In the genomic region with DNA sequence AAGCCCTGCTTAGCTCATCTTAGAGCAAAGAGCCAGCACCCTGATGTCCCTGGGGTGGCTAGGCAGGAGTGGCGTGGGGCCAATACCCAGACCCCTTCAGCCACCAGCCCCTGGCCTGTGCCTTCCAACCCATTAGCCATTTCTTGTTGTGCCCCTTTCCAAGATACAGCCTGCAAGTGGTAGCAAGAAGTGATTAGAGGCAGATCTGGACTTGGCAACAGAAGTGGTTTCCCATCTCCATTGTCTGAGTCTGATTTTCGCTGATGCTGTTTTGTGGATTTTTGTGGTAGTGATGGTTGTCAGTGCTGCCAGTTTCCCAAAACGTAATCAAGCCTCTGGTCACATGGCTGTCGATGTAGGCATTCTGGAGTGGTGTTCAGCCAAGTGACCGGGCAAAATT, we compare ENCODE assay signal across 23 cellular contexts. TPM values are rescaled to one million over a fixed set of nuclear protein-coding genes. Genes with fewer than 3 reads are reported as not detected.
DNase-seq lines count a peak whose midpoint lies in the region; ATAC-seq and TF ChIP-seq lines count a peak whose summit lies in the region.
"Had no signal": no experiment of that assay in that cellular context is flagged by ENCODE, and none has a peak within 500 bp of the region (broad histone marks: within the 10 kb centered on the region; RNA-seq: fewer than 3 reads in every experiment).

No MANE protein-coding gene starts in this region.

- H3K36me3 ChIP-seq in breast epithelium, result peaks cover 16% of the 10 kb centered on the region
- peaks cover 61% of the 10 kb centered on the region for H3K36me3 ChIP-seq in endodermal cell (ENCODE audit: control insufficient read depth, insufficient read depth, low read length)
- H3K36me3 ChIP-seq in tibial artery, result peaks cover 68 to 76% (median 76%) of the 10 kb centered on the region in 3 donors

- peak overlapping the region; percentile 33 to 68 for H3K27ac ChIP-seq in breast epithelium
- H3K27ac ChIP-seq in endodermal cell (ENCODE audit: low read depth, low read length), result no peak overlapping the region
- peak overlapping the region; percentile 23 to 91 for H3K27ac ChIP-seq in tibial artery
- H3K27ac ChIP-seq: epithelial cell of prostate, foreskin keratinocyte had no signal

- TF ChIP-seq CTCF in breast epithelium (IDR thresholded peaks at IDR 0.05) (no peak), MCF 10A (IDR thresholded peaks at IDR 0.05; ENCODE audit: unreplicated experiment) (no peak), endodermal cell (conservative IDR thresholded peaks at IDR 0.05) (no peak), nephron progenitor cell (IDR thresholded peaks at IDR 0.05) (no peak), tibial artery (IDR thresholded peaks at IDR 0.05) (no peak)

- H3K27me3 ChIP-seq in breast epithelium (no peaks in the 10 kb centered on the region), endodermal cell (ENCODE audit: control insufficient read depth, insufficient read depth, low read length, poor library complexity, severe bottlenecking) (no peaks in the 10 kb centered on the region), tibial artery (no peaks in the 10 kb centered on the region)
- H3K27me3 ChIP-seq: foreskin keratinocyte had no signal

- no peak for ATAC-seq in HG03108 (IDR thresholded peaks at IDR 0.05; ENCODE audit: unreplicated experiment)
- ATAC-seq: activated CD4-positive, alpha-beta T cell treated with anti-CD3 and anti-CD28 coated beads for 36 hours; foreskin keratinocyte; SK-N-SH treated with all-trans-retinoic acid at 6 μM for 48 hours had no signal

- H3K36me3 Mint-ChIP-seq in MCF 10A (ENCODE audit: insufficient read depth, unreplicated experiment), result peaks cover 84% of the 10 kb centered on the region
- peaks cover 51% of the 10 kb centered on the region for H3K36me3 Mint-ChIP-seq in endodermal cell (ENCODE audit: low read depth)
- peaks cover 29% of the 10 kb centered on the region for H3K36me3 Mint-ChIP-seq in nephron progenitor cell (ENCODE audit: low read depth)

- H3K9me3 ChIP-seq in breast epithelium, result no peaks in the 10 kb centered on the region
- no peaks in the 10 kb centered on the region for H3K9me3 ChIP-seq in endodermal cell (ENCODE audit: control insufficient read depth, low read length)
- no peaks in the 10 kb centered on the region for H3K9me3 ChIP-seq in tibial artery
- H3K9me3 ChIP-seq: HAP-1 had no signal

- POLR2A ChIA-PET in MCF 10A (lab: Yijun Ruan, JAX), result interaction anchor here (0.9 to 1.6 kb wide), 6 partner anchors 11 to 125 kb away, joined by 3 to 5 read pairs (median 4); no protein-coding TSS in a partner anchor

- H3K4me3 ChIP-seq in breast epithelium, result no peak overlapping the region
- no peak overlapping the region for H3K4me3 ChIP-seq in endodermal cell (ENCODE audit: low read length)
- H3K4me3 ChIP-seq in tibial artery, result no peak overlapping the region
- H3K4me3 ChIP-seq: HAP-1 had no signal

- H3K4me1 Mint-ChIP-seq in MCF 10A (ENCODE audit: insufficient read depth, unreplicated experiment), result peaks cover 18% of the 10 kb centered on the region
- H3K4me1 Mint-ChIP-seq in endodermal cell, result no peaks in the 10 kb centered on the region
- peaks cover 24% of the 10 kb centered on the region for H3K4me1 Mint-ChIP-seq in nephron progenitor cell
- H3K4me1 Mint-ChIP-seq: activated CD4-positive, alpha-beta T cell treated with anti-CD3 and anti-CD28 coated beads for 36 hours; activated naive CD8-positive, alpha-beta T cell treated with anti-CD3 and anti-CD28 coated beads, Interleukin-2, amount 10 ng/mL, durations not matched to agents 7 days and 5 days; CD4-positive, CD25-positive, alpha-beta regulatory T cell had no signal

- H3K27me3 Mint-ChIP-seq in MCF 10A (ENCODE audit: insufficient read depth, unreplicated experiment) (no peaks in the 10 kb centered on the region), endodermal cell (ENCODE audit: insufficient read depth) (no peaks in the 10 kb centered on the region), nephron progenitor cell (ENCODE audit: low read depth, poor library complexity) (no peaks in the 10 kb centered on the region)
- H3K27me3 Mint-ChIP-seq: activated CD4-positive, alpha-beta T cell treated with anti-CD3 and anti-CD28 coated beads for 36 hours; activated naive CD8-positive, alpha-beta T cell treated with anti-CD3 and anti-CD28 coated beads, Interleukin-2, amount 10 ng/mL, durations not matched to agents 7 days and 5 days; CD4-positive, CD25-positive, alpha-beta regulatory T cell had no signal

- H3K4me3 Mint-ChIP-seq in MCF 10A (ENCODE audit: unreplicated experiment) (no peak overlapping the region), endodermal cell (no peak overlapping the region), nephron progenitor cell (no peak overlapping the region)
- H3K4me3 Mint-ChIP-seq: activated CD4-positive, alpha-beta T cell treated with anti-CD3 and anti-CD28 coated beads for 36 hours; activated naive CD8-positive, alpha-beta T cell treated with anti-CD3 and anti-CD28 coated beads, Interleukin-2, amount 10 ng/mL, durations not matched to agents 7 days and 5 days; CD4-positive, CD25-positive, alpha-beta regulatory T cell had no signal

- 89 to 100% methylated on average over 3 to 5 of the region's 5 CpGs for WGBS in endodermal cell (ENCODE audit: insufficient coverage in 1 of 2, insufficient read length in 1 of 2), 2 experiments

- CTCF ChIA-PET in MCF 10A (lab: Yijun Ruan, JAX), result interaction anchor here (0.6 kb wide), 1 partner anchor 187 kb away, joined by 5 read pairs; no protein-coding TSS in a partner anchor

- no peak for TF ChIP-seq POLR2A in breast epithelium (IDR thresholded peaks at IDR 0.05)

- BruUV-seq in MCF 10A (replicated peaks; lab: Mats Ljungman, UMichigan), result no TSS peak

- H3K9me3 Mint-ChIP-seq in MCF 10A (ENCODE audit: unreplicated experiment) (no peaks in the 10 kb centered on the region), endodermal cell (no peaks in the 10 kb centered on the region), nephron progenitor cell (no peaks in the 10 kb centered on the region)
- H3K9me3 Mint-ChIP-seq: activated naive CD8-positive, alpha-beta T cell treated with anti-CD3 and anti-CD28 coated beads, Interleukin-2, amount 10 ng/mL, durations not matched to agents 7 days and 5 days; CD4-positive, CD25-positive, alpha-beta regulatory T cell had no signal

- H3K9ac ChIP-seq in endodermal cell (ENCODE audit: extremely low read depth, low read length, poor library complexity, severe bottlenecking), result no peak overlapping the region

- intact Hi-C loops in breast epithelium (cut with DNase I; ENCODE audit: low total_unique reads), result loop anchor here (10.0 kb wide), 2 partner anchors 82 to 192 kb away; partner anchors contain the start of gene GFAP
- intact Hi-C loops in MCF 10A (cut with micrococcal nuclease), result no loop called here
- intact Hi-C loops in tibial artery (cut with DNase I; ENCODE audit: low total_unique reads), result loop anchor here (5.0 kb wide), 1 partner anchor 194 kb away; no protein-coding TSS in a partner anchor

- no peak for DNase-seq in breast epithelium (ENCODE audit: low spot score in 2 of 2)
- DNase-seq in MCF 10A (ENCODE audit: unreplicated experiment), result no peak
- no peak for DNase-seq in endodermal cell
- DNase-seq in nephron progenitor cell, result no peak
- no peak for DNase-seq in tibial artery
- no peak for DNase-seq in NCI-H1694 treated with DMSO at 0.1 percent for 48 hours (lab: John Stamatoyannopoulos, UW)
- no peak for DNase-seq in NOMO-1 treated with dmso at 0.1 percent for 144 hours (lab: John Stamatoyannopoulos, UW; ENCODE audit: unreplicated experiment)
- DNase-seq: activated CD4-positive, alpha-beta T cell treated with anti-CD3 and anti-CD28 coated beads for 36 hours; activated effector memory CD4-positive, alpha-beta T cell treated with anti-CD3 and anti-CD28 coated beads, Interleukin-2, amount 50 U/mL, for 16 hours; activated naive CD8-positive, alpha-beta T cell treated with anti-CD3 and anti-CD28 coated beads, Interleukin-2, amount 10 ng/mL, durations not matched to agents 7 days and 5 days; activated T-cell treated with anti-CD3 and anti-CD28 coated beads, Interleukin-2, amount 50 U/mL, for 1 hour; CD4-positive, CD25-positive, alpha-beta regulatory T cell; foreskin keratinocyte; NCI-H1436; NCI-H446 treated with DMSO at 0.1 percent for 48 hours; NCI-H82; occipital lobe; retina; stimulated activated CD4-positive, alpha-beta T cell treated with anti-CD3 and anti-CD28 coated beads, Interleukin-2, amount 100 ng/mL, for 24 hours had no signal

- H3K4me1 ChIP-seq in breast epithelium (peaks cover 7 to 30% of the 10 kb centered on the region in 2 donors), endodermal cell (ENCODE audit: control insufficient read depth, insufficient read depth, low read length) (no peaks in the 10 kb centered on the region), tibial artery (peaks cover 4 to 54% (median 35%) of the 10 kb centered on the region in 4 donors)
- H3K4me1 ChIP-seq: HAP-1 had no signal

- no peak overlapping the region for H3K27ac Mint-ChIP-seq in MCF 10A (ENCODE audit: low read depth, unreplicated experiment)
- peak overlapping the region; percentile 30 for H3K27ac Mint-ChIP-seq in endodermal cell
- peak overlapping the region; percentile 87 for H3K27ac Mint-ChIP-seq in nephron progenitor cell
- H3K27ac Mint-ChIP-seq: activated CD4-positive, alpha-beta T cell treated with anti-CD3 and anti-CD28 coated beads for 36 hours; activated naive CD8-positive, alpha-beta T cell treated with anti-CD3 and anti-CD28 coated beads, Interleukin-2, amount 10 ng/mL, durations not matched to agents 7 days and 5 days; CD4-positive, CD25-positive, alpha-beta regulatory T cell had no signal

RNA-seq across cellular contexts. Expression of gene PLCD3, which starts 25.7 kb away (rescaled TPM):
- total RNA-seq in breast epithelium (10 to 100 TPM; 30.8 to 62.2 (median 41.1) TPM), MCF 10A (2022) (54.5 and 69.7 TPM in 2 replicates), endodermal cell (10 to 100 TPM; 34.8 to 42.9 TPM)
- polyA plus RNA-seq in endodermal cell (2013, experiment 1 of 2), result 16.1 TPM
- polyA plus RNA-seq in endodermal cell (2013, experiment 2 of 2), result 20.9 TPM

RNA-seq across cellular contexts. Expression of gene ACBD4, which starts 28.9 kb away (rescaled TPM):
- total RNA-seq in breast epithelium, result 10 to 100 TPM; 13.8 to 28.8 (median 15.7) TPM
- total RNA-seq in MCF 10A (2022), result 7.2 and 7.8 TPM in 2 replicates
- total RNA-seq in endodermal cell, result 10 to 100 TPM; 17.4 to 19.5 TPM
- polyA plus RNA-seq in endodermal cell (2013, experiment 1 of 2), result 6.8 TPM
- 6.0 TPM for polyA plus RNA-seq in endodermal cell (2013, experiment 2 of 2)

RNA-seq across cellular contexts. Expression of gene HEXIM1, which starts 41.7 kb away (rescaled TPM):
- total RNA-seq in breast epithelium, result 10 to 100 TPM; 21.3 to 35.6 (median 33.4) TPM
- total RNA-seq in MCF 10A (2022), result 22.5 and 26.7 TPM in 2 replicates
- 10 to 100 TPM; 37.0 to 39.2 TPM for total RNA-seq in endodermal cell
- polyA plus RNA-seq in endodermal cell (2013, experiment 1 of 2), result 20.1 TPM
- polyA plus RNA-seq in endodermal cell (2013, experiment 2 of 2), result 19.4 TPM

RNA-seq across cellular contexts. Expression of gene NMT1, which starts 45.5 kb away (rescaled TPM):
- total RNA-seq in breast epithelium, result 100 to 1,000 TPM in 1 of 3 donors, 10 to 100 TPM in 2; 81.9 to 130 (median 84.0) TPM
- total RNA-seq in MCF 10A (2022), result 85.3 and 89.7 TPM in 2 replicates
- 100 to 1,000 TPM; 122 to 136 TPM for total RNA-seq in endodermal cell
- 112 TPM for polyA plus RNA-seq in endodermal cell (2013, experiment 1 of 2)
- polyA plus RNA-seq in endodermal cell (2013, experiment 2 of 2), result 98.6 TPM

RNA-seq across cellular contexts. Expression of gene HEXIM2, which starts 55.1 kb away (rescaled TPM):
- total RNA-seq in breast epithelium (10 to 100 TPM in 2 of 3 donors, 1 to 10 TPM in 1; 6.6 to 13.3 (median 13.2) TPM), MCF 10A (2022) (5.1 and 7.7 TPM in 2 replicates), endodermal cell (10 to 100 TPM; 12.9 to 13.1 TPM)
- 8.6 TPM for polyA plus RNA-seq in endodermal cell (2013, experiment 1 of 2)
- 7.7 TPM for polyA plus RNA-seq in endodermal cell (2013, experiment 2 of 2)
